1 cellular context compared by ENCODE assay signal in the genomic region with DNA sequence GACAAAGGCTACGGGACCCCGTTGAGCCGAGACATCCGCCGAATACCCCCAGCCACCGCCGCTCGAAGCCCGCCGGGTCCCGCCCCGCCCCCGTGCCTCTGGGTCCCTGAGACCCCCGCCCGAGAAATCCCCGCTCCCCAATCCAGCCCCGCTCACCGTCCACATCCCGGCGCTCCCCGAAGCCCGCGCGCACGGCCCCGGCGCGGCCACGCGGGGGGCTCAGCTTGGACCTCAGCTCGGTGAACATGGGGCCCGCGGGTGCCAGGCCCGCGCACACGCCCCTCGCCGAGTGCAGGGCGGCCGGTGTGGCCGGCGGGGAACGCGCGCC.
TF ChIP-seq lines count a peak whose summit lies in the region.

No MANE protein-coding gene starts in this region.

TF ChIP-seq in endothelial cell of umbilical vein, 7 proteins besides CTCF, POLR2A, EP300 and RAD21:
- TF ChIP-seq EZH2 (IDR thresholded peaks at IDR 0.05; ENCODE audit: borderline replicate concordance, low read depth, low read length, severe bottlenecking) (no peak), POLR2AphosphoS5 (IDR thresholded peaks at IDR 0.05; ENCODE audit: insufficient read depth, low read depth, low read length) (no peak), JUN (IDR thresholded peaks at IDR 0.05; ENCODE audit: borderline replicate concordance, insufficient read depth, insufficient read length, low read depth) (no peak), GATA2 (IDR thresholded peaks at IDR 0.05; ENCODE audit: insufficient read depth, insufficient read length, low read depth, low read length) (no peak), MYC (IDR thresholded peaks at IDR 0.05; ENCODE audit: low read depth, low read length) (no peak), FOS (IDR thresholded peaks at IDR 0.05; ENCODE audit: borderline replicate concordance, insufficient read depth, low read length) (no peak)
- TF ChIP-seq, protein P1, sequence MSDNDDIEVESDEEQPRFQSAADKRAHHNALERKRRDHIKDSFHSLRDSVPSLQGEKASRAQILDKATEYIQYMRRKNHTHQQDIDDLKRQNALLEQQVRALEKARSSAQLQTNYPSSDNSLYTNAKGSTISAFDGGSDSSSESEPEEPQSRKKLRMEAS (IDR thresholded peaks at IDR 0.05; ENCODE audit: insufficient read depth, insufficient read length): no peak
